Comparison of ENCODE assay signal across 7 cellular contexts in genomic region chr9:90219548-90220118, GRCh38.
A peak's percentile ranks its signal among the peaks of the same experiment; 100 is the strongest.
DNase-seq lines count a peak whose midpoint lies in the region; ATAC-seq and TF ChIP-seq lines count a peak whose summit lies in the region.

No MANE protein-coding gene starts in this region.

- H3K4me3 Mint-ChIP-seq in HFFc6, result no peak overlapping the region
- H3K4me3 Mint-ChIP-seq in activated CD4-positive, alpha-beta T cell treated with anti-CD3 and anti-CD28 coated beads, Interleukin-2, amount 10 ng/mL, durations not matched to agents 7 days and 5 days, result no peak overlapping the region

- peak overlapping the region; percentile 47 for H3K4me3 ChIP-seq in iPS-18c (ENCODE audit: insufficient read depth, low read depth, low read length)

- peaks cover 10% of the 10 kb centered on the region; the same call in 1 of the 2 replicates for H3K9me3 Mint-ChIP-seq in HFFc6
- no peaks in the 10 kb centered on the region for H3K9me3 Mint-ChIP-seq in activated CD4-positive, alpha-beta T cell treated with anti-CD3 and anti-CD28 coated beads, Interleukin-2, amount 10 ng/mL, durations not matched to agents 7 days and 5 days

- TF ChIP-seq CTCF in HFFc6 (IDR thresholded peaks at IDR 0.05), result peak; percentile 20; the same call in 1 of the 2 replicates

- no peaks in the 10 kb centered on the region for H3K9me3 ChIP-seq in iPS-18c (ENCODE audit: control insufficient read depth, insufficient read depth, low read length)

- no peaks in the 10 kb centered on the region for H3K4me1 Mint-ChIP-seq in HFFc6 (ENCODE audit: low read depth)
- no peaks in the 10 kb centered on the region for H3K4me1 Mint-ChIP-seq in activated CD4-positive, alpha-beta T cell treated with anti-CD3 and anti-CD28 coated beads, Interleukin-2, amount 10 ng/mL, durations not matched to agents 7 days and 5 days

- H3K27me3 Mint-ChIP-seq in HFFc6 (ENCODE audit: insufficient read depth), result no peaks in the 10 kb centered on the region
- H3K27me3 Mint-ChIP-seq in activated CD4-positive, alpha-beta T cell treated with anti-CD3 and anti-CD28 coated beads, Interleukin-2, amount 10 ng/mL, durations not matched to agents 7 days and 5 days, result no peaks in the 10 kb centered on the region

- H3K36me3 Mint-ChIP-seq in HFFc6 (ENCODE audit: low read depth), result no peaks in the 10 kb centered on the region
- no peaks in the 10 kb centered on the region for H3K36me3 Mint-ChIP-seq in activated CD4-positive, alpha-beta T cell treated with anti-CD3 and anti-CD28 coated beads, Interleukin-2, amount 10 ng/mL, durations not matched to agents 7 days and 5 days (ENCODE audit: low read depth)

- ATAC-seq in stimulated activated naive CD8-positive, alpha-beta T cell treated with anti-CD3 and anti-CD28 coated beads, Interleukin-15, Interleukin-2, amounts not matched to agents 100 U/mL and 50 U/mL, for 24 hours, result peak; percentile 49
- ATAC-seq in HG02610 (IDR thresholded peaks at IDR 0.05; ENCODE audit: unreplicated experiment) (no peak), HG02970 (IDR thresholded peaks at IDR 0.05; ENCODE audit: low FRiP score, unreplicated experiment) (no peak)

- no peak for DNase-seq in HFFc6
- peak; percentile 30 for DNase-seq in activated CD4-positive, alpha-beta T cell treated with anti-CD3 and anti-CD28 coated beads, Interleukin-2, amount 10 ng/mL, durations not matched to agents 7 days and 5 days
- peak; percentile 42 for DNase-seq in stimulated activated naive CD8-positive, alpha-beta T cell treated with anti-CD3 and anti-CD28 coated beads, Interleukin-15, Interleukin-2, amounts not matched to agents 100 U/mL and 50 U/mL, for 24 hours
- DNase-seq in NCI-H510A (lab: John Stamatoyannopoulos, UW), result no peak

- H3K27ac Mint-ChIP-seq in HFFc6, result no peak overlapping the region
- H3K27ac Mint-ChIP-seq in activated CD4-positive, alpha-beta T cell treated with anti-CD3 and anti-CD28 coated beads, Interleukin-2, amount 10 ng/mL, durations not matched to agents 7 days and 5 days, result no peak overlapping the region

- POLR2A ChIA-PET in activated CD4-positive, alpha-beta T cell treated with anti-CD3 and anti-CD28 coated beads, Interleukin-2, amount 10 ng/mL, durations not matched to agents 7 days and 5 days (lab: Charles Lee), result no interaction called here

- CTCF ChIA-PET in activated CD4-positive, alpha-beta T cell treated with anti-CD3 and anti-CD28 coated beads, Interleukin-2, amount 10 ng/mL, durations not matched to agents 7 days and 5 days (lab: Charles Lee), result no interaction called here

Comparison
In these comparisons a context has a peak if more than half of its experiments do, and no peak if none do; other contexts are left out.
1. DNase-seq: peak in activated CD4-positive, alpha-beta T cell treated with anti-CD3 and anti-CD28 coated beads, Interleukin-2, amount 10 ng/mL, durations not matched to agents 7 days and 5 days (single experiment) and stimulated activated naive CD8-positive, alpha-beta T cell treated with anti-CD3 and anti-CD28 coated beads, Interleukin-15, Interleukin-2, amounts not matched to agents 100 U/mL and 50 U/mL, for 24 hours (single experiment); none in HFFc6 (single experiment) and NCI-H510A (single experiment).